ENCODE assay signal across 11 cellular contexts in the genomic region with DNA sequence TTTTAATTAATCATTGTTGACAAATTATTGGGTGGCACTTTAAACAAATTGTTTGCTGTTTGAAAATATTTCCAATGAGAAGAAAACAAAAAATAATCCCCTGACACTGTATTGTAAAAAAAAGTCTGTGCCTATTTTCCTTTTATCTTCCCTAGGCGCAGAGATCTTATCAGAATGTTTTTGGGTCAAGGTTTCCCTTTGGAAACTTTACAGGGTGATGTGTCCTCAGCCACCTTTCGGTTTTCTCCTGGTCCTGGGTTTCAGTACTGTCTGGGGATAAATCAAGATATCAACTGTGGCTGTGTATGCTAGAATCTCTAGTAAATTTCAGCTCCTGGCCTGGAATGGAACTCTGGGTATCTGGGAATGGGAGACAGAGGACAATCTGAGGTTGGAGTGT. TPM values are rescaled to one million over a fixed set of nuclear protein-coding genes. Genes with fewer than 3 reads are reported as not detected.
DNase-seq lines count a peak whose midpoint lies in the region; ATAC-seq and TF ChIP-seq lines count a peak whose summit lies in the region.
"Had no signal": no experiment of that assay in that cellular context is flagged by ENCODE, and none has a peak within 500 bp of the region (broad histone marks: within the 10 kb centered on the region; RNA-seq: fewer than 3 reads in every experiment).

No MANE protein-coding gene starts in this region.

- peak overlapping the region; percentile 95 to 98 for H3K4me3 Mint-ChIP-seq in activated T-cell treated with anti-CD3 and anti-CD28 coated beads, Interleukin-2, amount 50 U/mL, for 72 hours
- H3K4me3 Mint-ChIP-seq in stimulated activated naive CD8-positive, alpha-beta T cell treated with anti-CD3 and anti-CD28 coated beads, Interleukin-15, amount 100 ng/mL, for 72 hours, result peak overlapping the region; percentile 97 to 98

- H3K79me2 ChIP-seq in SU-DHL-6 (ENCODE audit: insufficient read depth, low read length), result peaks cover 67% of the 10 kb centered on the region
- H3K79me2 ChIP-seq in fibroblast of lung (ENCODE audit: control insufficient read depth, insufficient read depth, low read length), result peaks cover 22% of the 10 kb centered on the region

- no peaks in the 10 kb centered on the region for H3K4me1 ChIP-seq in fibroblast of lung (ENCODE audit: control insufficient read depth, extremely low read depth, insufficient read depth, low read length)

- H3K9me3 ChIP-seq in SU-DHL-6 (ENCODE audit: insufficient read depth, low read length), result no peaks in the 10 kb centered on the region
- no peaks in the 10 kb centered on the region for H3K9me3 ChIP-seq in fibroblast of lung (ENCODE audit: control insufficient read depth, insufficient read depth, low read depth, low read length)

- H3K36me3 Mint-ChIP-seq in activated T-cell treated with anti-CD3 and anti-CD28 coated beads, Interleukin-2, amount 50 U/mL, for 72 hours (ENCODE audit: insufficient read depth in 2 of 2), result peaks cover 17 to 50% of the 10 kb centered on the region in 2 donors

- no peak for ATAC-seq in activated T-cell treated with anti-CD3 and anti-CD28 coated beads, Interleukin-2, amount 50 U/mL, for 72 hours (replicated peaks in 1 of 2)
- no peak for ATAC-seq in stimulated activated naive CD8-positive, alpha-beta T cell treated with anti-CD3 and anti-CD28 coated beads, Interleukin-15, amount 100 ng/mL, for 72 hours

- H3K27me3 ChIP-seq in SU-DHL-6 (ENCODE audit: low read length) (no peaks in the 10 kb centered on the region), fibroblast of lung (ENCODE audit: control insufficient read depth, insufficient read depth, low read length) (no peaks in the 10 kb centered on the region)

- H3K4me2 ChIP-seq in SU-DHL-6 (ENCODE audit: low read depth, low read length, poor library complexity, severe bottlenecking), result peak overlapping the region; percentile 94
- H3K4me2 ChIP-seq in fibroblast of lung (ENCODE audit: extremely low read depth, insufficient read depth, low read length), result peak overlapping the region; percentile 21

- no peak for DNase-seq in activated T-cell treated with anti-CD3 and anti-CD28 coated beads, Interleukin-2, amount 50 U/mL, for 72 hours
- no peak for DNase-seq in activated T-cell treated with anti-CD3 and anti-CD28 coated beads, Interleukin-2, amount 50 U/mL, for 48 hours
- no peak for DNase-seq in fibroblast of lung (ENCODE audit: low read depth in 2 of 2)
- DNase-seq in stimulated activated naive CD8-positive, alpha-beta T cell treated with anti-CD3 and anti-CD28 coated beads, Interleukin-15, amount 100 ng/mL, for 72 hours, result no peak
- DNase-seq in AML-193 (lab: John Stamatoyannopoulos, UW), result no peak
- no peak for DNase-seq in superior temporal gyrus (ENCODE audit: extremely low spot score)
- DNase-seq in D341Med (ENCODE audit: low spot score), result no peak
- DNase-seq: NCI-H526 treated with DMSO at 0.1 percent for 48 hours, posterior cingulate gyrus had no signal

- H3K9ac ChIP-seq in SU-DHL-6 (ENCODE audit: low read length), result peak overlapping the region; percentile 93
- no peak overlapping the region for H3K9ac ChIP-seq in fibroblast of lung (ENCODE audit: insufficient read depth, low read length)

- no peaks in the 10 kb centered on the region for H3K9me2 ChIP-seq in SU-DHL-6 (replicated peaks; ENCODE audit: insufficient read depth, low read length)

- H3K27me3 Mint-ChIP-seq in activated T-cell treated with anti-CD3 and anti-CD28 coated beads, Interleukin-2, amount 50 U/mL, for 72 hours (ENCODE audit: low read depth), result no peaks in the 10 kb centered on the region
- no peaks in the 10 kb centered on the region for H3K27me3 Mint-ChIP-seq in stimulated activated naive CD8-positive, alpha-beta T cell treated with anti-CD3 and anti-CD28 coated beads, Interleukin-15, amount 100 ng/mL, for 72 hours

- peak overlapping the region; percentile 97 for H3K27ac Mint-ChIP-seq in activated T-cell treated with anti-CD3 and anti-CD28 coated beads, Interleukin-2, amount 50 U/mL, for 72 hours
- peak overlapping the region in 1 of 2 donors; percentile 69 for H3K27ac Mint-ChIP-seq in stimulated activated naive CD8-positive, alpha-beta T cell treated with anti-CD3 and anti-CD28 coated beads, Interleukin-15, amount 100 ng/mL, for 72 hours

- TF ChIP-seq CTCF in SU-DHL-6 (IDR thresholded peaks at IDR 0.05; ENCODE audit: insufficient read depth, low read length, poor library complexity, severe bottlenecking) (no peak), fibroblast of lung (conservative IDR thresholded peaks at IDR 0.05 in 1 of 2, IDR thresholded peaks at IDR 0.05 in 1 of 2; ENCODE audit: low read depth in 1 of 2, low read length in 2 of 2) (no peak)

- H4K20me1 ChIP-seq in SU-DHL-6 (ENCODE audit: low read depth, low read length), result no peaks in the 10 kb centered on the region
- no peaks in the 10 kb centered on the region for H4K20me1 ChIP-seq in fibroblast of lung (ENCODE audit: control insufficient read depth, extremely low read depth, insufficient read depth, low read length)

- peaks cover 54% of the 10 kb centered on the region for H3K4me1 Mint-ChIP-seq in activated T-cell treated with anti-CD3 and anti-CD28 coated beads, Interleukin-2, amount 50 U/mL, for 72 hours (ENCODE audit: low read depth)
- peaks cover 57% of the 10 kb centered on the region for H3K4me1 Mint-ChIP-seq in stimulated activated naive CD8-positive, alpha-beta T cell treated with anti-CD3 and anti-CD28 coated beads, Interleukin-15, amount 100 ng/mL, for 72 hours

- peaks cover 5 to 9% of the 10 kb centered on the region in 2 donors for H3K9me3 Mint-ChIP-seq in activated T-cell treated with anti-CD3 and anti-CD28 coated beads, Interleukin-2, amount 50 U/mL, for 72 hours
- peaks cover 8 to 13% of the 10 kb centered on the region in 2 donors for H3K9me3 Mint-ChIP-seq in stimulated activated naive CD8-positive, alpha-beta T cell treated with anti-CD3 and anti-CD28 coated beads, Interleukin-15, amount 100 ng/mL, for 72 hours

- H3K27ac ChIP-seq in SU-DHL-6 (ENCODE audit: low read depth, low read length), result peak overlapping the region; percentile 93
- no peak overlapping the region for H3K27ac ChIP-seq in fibroblast of lung (ENCODE audit: insufficient read depth, low read length)

- H2AFZ ChIP-seq in SU-DHL-6 (ENCODE audit: low read depth, low read length, severe bottlenecking), result no peak overlapping the region
- no peak overlapping the region for H2AFZ ChIP-seq in fibroblast of lung (ENCODE audit: low read length)

- H3K4me3 ChIP-seq in SU-DHL-6 (ENCODE audit: insufficient read depth, low read length, poor library complexity, severe bottlenecking) (peak overlapping the region; percentile 97), fibroblast of lung (replicated peaks in 1 of 4; ENCODE audit: control extremely low read depth in 1 of 4, insufficient read depth in 1 of 4, low read depth in 3 of 4, low read length in 4 of 4) (peak overlapping the region in 3 of 4 experiments; percentile 5 to 95 (median 87))

- H3K36me3 ChIP-seq in SU-DHL-6 (ENCODE audit: low read length) (peaks cover 10% of the 10 kb centered on the region), fibroblast of lung (ENCODE audit: control insufficient read depth, insufficient read depth, low read length) (no peaks in the 10 kb centered on the region)

- H3F3A ChIP-seq in SU-DHL-6 (ENCODE audit: insufficient read depth), result peaks cover 56% of the 10 kb centered on the region

RNA-seq across cellular contexts. Expression of gene ZNF107, which starts 1.4 kb away (rescaled TPM):
- 10 to 100 TPM; 18.5 to 21.1 TPM for total RNA-seq in activated T-cell treated with anti-CD3 and anti-CD28 coated beads, Interleukin-2, amount 50 U/mL, for 72 hours
- 1.0 and 1.7 TPM in 2 replicates for total RNA-seq in fibroblast of lung
- 1.6 and 2.5 TPM in 2 replicates for polyA plus RNA-seq in fibroblast of lung
- polyA plus RNA-seq in fibroblast of lung (2012), result 0.80 and 1.8 TPM in 2 replicates
- polyA minus RNA-seq in fibroblast of lung (ENCODE audit: low replicate concordance), result 2.1 and 2.7 TPM in 2 replicates
- total RNA-seq: H7 had no signal
